24 cellular contexts compared by ENCODE assay signal in genomic region chr21:41600116-41600515, GRCh38.
"Had no signal": no experiment of that assay in that cellular context is flagged by ENCODE, and none has a peak within 500 bp of the region (broad histone marks: within the 10 kb centered on the region; RNA-seq: fewer than 3 reads in every experiment).

No MANE protein-coding gene starts in this region.

- H3K9me3 ChIP-seq: esophagus squamous epithelium, heart right ventricle, left lung, lower lobe of right lung, right atrium auricular region, spleen, testis, uterus had no signal

- H3K9ac ChIP-seq: neural progenitor cell, parathyroid adenoma had no signal

- H3K36me3 ChIP-seq: cardiac muscle cell, esophagus squamous epithelium, heart right ventricle, left lung, lower lobe of right lung, neural progenitor cell, right atrium auricular region, spleen, uterus had no signal

- DNase-seq: activated B cell treated with CpG ODN at 0.5 μM for 24 hours; activated CD8-positive, alpha-beta memory T cell treated with anti-CD3 and anti-CD28 coated beads for 24 hours; activated effector memory CD4-positive, alpha-beta T cell treated with Interleukin-2 at 50 U/mL for 16 hours; activated naive CD4-positive, alpha-beta T cell treated with Interleukin-2 at 50 U/mL for 16 hours; anterior cingulate cortex; esophagus squamous epithelium; foreskin melanocyte; heart right ventricle; kidney glomerular epithelial cell; lower lobe of right lung; mesenchymal stem cell; natural killer cell; occipital lobe; spleen; stimulated activated naive CD4-positive, alpha-beta T cell; T-helper 2 cell; testis; trophoblast cell; uterus had no signal

- ATAC-seq: heart right ventricle, natural killer cell had no signal

- H3K27me3 ChIP-seq: cardiac muscle cell, left lung, neural progenitor cell, right atrium auricular region, testis, uterus had no signal

- H3K4me2 ChIP-seq: neural progenitor cell had no signal

- H3K4me3 ChIP-seq: cardiac muscle cell, esophagus squamous epithelium, heart right ventricle, left lung, lower lobe of right lung, neural progenitor cell, right atrium auricular region, spleen, testis, uterus had no signal

- H3K4me1 ChIP-seq: neural progenitor cell, parathyroid adenoma, right atrium auricular region, uterus had no signal

- H3K27ac ChIP-seq: cardiac muscle cell, esophagus squamous epithelium, heart right ventricle, lower lobe of right lung, neural progenitor cell, parathyroid adenoma, right atrium auricular region, spleen, testis, uterus had no signal
